ENCODE assay signal across 21 cellular contexts in the genomic region with DNA sequence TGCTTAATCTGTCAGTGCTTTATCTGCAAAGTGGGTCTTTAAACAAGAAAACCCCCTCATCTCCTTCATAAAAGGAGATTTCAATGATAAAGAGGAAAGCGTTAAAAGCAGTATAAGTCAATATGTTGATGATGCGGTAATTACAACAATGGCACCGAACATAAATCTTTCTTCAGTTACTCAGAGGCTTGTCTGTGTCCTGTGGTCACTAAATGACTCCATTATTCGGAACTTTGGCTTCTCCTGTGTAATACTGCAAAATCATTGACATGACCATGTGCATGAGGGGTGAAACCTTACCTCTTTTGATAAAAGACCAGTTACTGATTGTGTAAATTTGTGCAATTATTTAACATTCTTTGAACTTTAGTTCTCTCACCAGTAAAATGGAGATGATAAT. TPM values are rescaled to one million over a fixed set of nuclear protein-coding genes. Genes with fewer than 3 reads are reported as not detected.
A peak's percentile ranks its signal among the peaks of the same experiment; 100 is the strongest.
DNase-seq lines count a peak whose midpoint lies in the region; ATAC-seq, FAIRE-seq and TF ChIP-seq lines count a peak whose summit lies in the region.
"Had no signal": no experiment of that assay in that cellular context is flagged by ENCODE, and none has a peak within 500 bp of the region (broad histone marks: within the 10 kb centered on the region; RNA-seq: fewer than 3 reads in every experiment).

No MANE protein-coding gene starts in this region.

- TF ChIP-seq CTCF in CD4-positive, alpha-beta T cell (IDR thresholded peaks at IDR 0.05), result no peak
- TF ChIP-seq CTCF in HEK293 (tag by site-specific recombination; IDR thresholded peaks at IDR 0.05) (no peak), K562 (IDR thresholded peaks at IDR 0.05 in 2 of 3, conservative IDR thresholded peaks at IDR 0.05 in 1 of 3; ENCODE audit: insufficient read depth in 2 of 3, low read depth in 1 of 3, low read length in 3 of 3) (no peak), neutrophil (IDR thresholded peaks at IDR 0.05) (no peak)

- H3K4me3 ChIP-seq in HEK293 (ENCODE audit: low read depth, low read length) (no peak overlapping the region), K562 (no peak overlapping the region), neutrophil (ENCODE audit: low read depth in 1 of 2, low read length in 1 of 2) (peak overlapping the region in 1 of 2 experiments; percentile 86), trophoblast cell (ENCODE audit: low read depth, low read length) (no peak overlapping the region)
- H3K4me3 ChIP-seq: thoracic aorta had no signal

- H3K79me2 ChIP-seq in K562 (ENCODE audit: control insufficient read depth, insufficient read depth, low read length), result peaks cover 2% of the 10 kb centered on the region; the same call in 2 of the 3 replicates
- peaks cover 5% of the 10 kb centered on the region for H3K79me2 ChIP-seq in trophoblast cell (ENCODE audit: control insufficient read depth, insufficient read depth, low read length, poor library complexity)

- peaks cover 14% of the 10 kb centered on the region for H3K79me1 ChIP-seq in trophoblast cell (ENCODE audit: low read length)

- CTCF ChIA-PET in CD4-positive, alpha-beta T cell (lab: Charles Lee), result no interaction called here
- CTCF ChIA-PET in HEK293 (lab: Yijun Ruan, JAX) (no interaction called here), K562 (lab: Yijun Ruan, JAX; ENCODE audit: low intra/inter-chr PET ratio) (no interaction called here)

- no peak overlapping the region for H4K8ac ChIP-seq in trophoblast cell (ENCODE audit: low read depth, low read length)

- no peak overlapping the region for H3K27ac Mint-ChIP-seq in CD4-positive, alpha-beta T cell
- H3K27ac Mint-ChIP-seq: dendritic cell treated with granulocyte-macrophage colony-stimulating factor and Interleukin-4, amounts not matched to agents 40 ng/mL and 50 ng/mL, for 4 days; WTC11 had no signal

- POLR2A ChIA-PET in CD4-positive, alpha-beta T cell (lab: Charles Lee), result interaction anchor here (1.4 kb wide), 1 partner anchor 221 kb away, joined by 8 read pairs; a partner anchor contains a TSS
- POLR2A ChIA-PET in HEK293 (lab: Yijun Ruan, JAX), result no interaction called here
- POLR2A ChIA-PET in K562 (lab: Yijun Ruan, JAX), result interaction anchor here (2.0 kb wide), 1 partner anchor 12 kb away, joined by 12 read pairs; no protein-coding TSS in a partner anchor

- intact Hi-C loops in CD4-positive, alpha-beta T cell (cut with DNase I, micrococcal nuclease), result loop anchor here in 1 of 2 experiments (10.0 kb wide), 2 partner anchors 305 to 595 kb away; a partner anchor contains a TSS
- intact Hi-C loops in K562 (cut with micrococcal nuclease), result no loop called here

- no peak for DNase-seq in CD4-positive, alpha-beta T cell
- DNase-seq in K562 (ENCODE audit: extremely low read depth in 1 of 4, low spot score in 3 of 4) (no peak), NCI-H524 treated with DMSO at 0.1 percent for 48 hours (lab: John Stamatoyannopoulos, UW) (no peak), HCEC 1CT (no peak), trophoblast cell (no peak)
- DNase-seq: activated CD8-positive, alpha-beta memory T cell treated with anti-CD3 and anti-CD28 coated beads, Interleukin-2, amount 50 U/mL, for 4 hours; DMS79 treated with DMSO at 0.1 percent for 48 hours; NCI-H1436 treated with DMSO at 0.1 percent for 48 hours; NCI-H226; posterior cingulate gyrus; Right ventricle myocardium superior; stimulated activated CD4-positive, alpha-beta T cell treated with anti-CD3 and anti-CD28 coated beads, Interleukin-4, amount 100 ng/mL, for 24 hours had no signal

- H3K4me1 ChIP-seq in HEK293 (ENCODE audit: control insufficient read depth, insufficient read depth, low read length) (peaks cover 12% of the 10 kb centered on the region; the same call in 1 of the 2 replicates), K562 (replicated peaks in 1 of 2; ENCODE audit: control insufficient read depth in 2 of 2, insufficient read depth in 2 of 2, low read length in 2 of 2) (peaks cover 20 to 21% of the 10 kb centered on the region in 2 experiments), neutrophil (ENCODE audit: control insufficient read depth in 1 of 2, insufficient read depth in 1 of 2, low read depth in 1 of 2, low read length in 1 of 2) (peaks cover 74 to 93% of the 10 kb centered on the region in 2 experiments), trophoblast cell (ENCODE audit: control insufficient read depth in 1 of 2, insufficient read depth in 2 of 2, low read length in 2 of 2) (peaks cover 3 to 18% of the 10 kb centered on the region in 2 experiments)

- H3K36me3 ChIP-seq in HEK293 (ENCODE audit: control insufficient read depth in 2 of 2, insufficient read depth in 1 of 2, low read length in 2 of 2) (no peaks in the 10 kb centered on the region), K562 (ENCODE audit: control insufficient read depth, insufficient read depth, low read length) (no peaks in the 10 kb centered on the region), neutrophil (no peaks in the 10 kb centered on the region), trophoblast cell (ENCODE audit: control insufficient read depth in 1 of 2, insufficient read depth in 2 of 2, low read length in 2 of 2) (no peaks in the 10 kb centered on the region)
- H3K36me3 ChIP-seq: thoracic aorta had no signal

- no peak overlapping the region for H4K91ac ChIP-seq in trophoblast cell (ENCODE audit: low read depth, low read length)

- no peak for FAIRE-seq in K562 (lab: Jason Lieb, UNC)
- FAIRE-seq: GM19239, HTR-8/SVneo had no signal

- no peak overlapping the region for H2AFZ ChIP-seq in K562 (ENCODE audit: low read depth, low read length)
- no peak overlapping the region for H2AFZ ChIP-seq in trophoblast cell (ENCODE audit: insufficient read depth, low read length, poor library complexity)

- no peak overlapping the region for H2BK120ac ChIP-seq in trophoblast cell (ENCODE audit: insufficient read depth, low read length, poor library complexity)

- no peak overlapping the region for H3K14ac ChIP-seq in trophoblast cell (ENCODE audit: low read length)

- H3K27ac ChIP-seq in CD4-positive, alpha-beta T cell (ENCODE audit: low read depth, low read length), result peak overlapping the region; percentile 99
- H3K27ac ChIP-seq in HEK293 (ENCODE audit: extremely low read depth, low read depth, low read length) (no peak overlapping the region), K562 (ENCODE audit: extremely low read depth, low read depth, low read length) (no peak overlapping the region), neutrophil (peak overlapping the region; percentile 99), trophoblast cell (ENCODE audit: low read depth, low read length) (no peak overlapping the region)
- H3K27ac ChIP-seq: C4-2B, epithelial cell of prostate, thoracic aorta had no signal

- no peak overlapping the region for H3K18ac ChIP-seq in trophoblast cell (ENCODE audit: low read length)

- H3K27me3 ChIP-seq in CD4-positive, alpha-beta T cell (ENCODE audit: control insufficient read depth, insufficient read depth, low read length), result no peaks in the 10 kb centered on the region
- no peaks in the 10 kb centered on the region for H3K27me3 ChIP-seq in K562 (ENCODE audit: control insufficient read depth in 2 of 2, insufficient read depth in 2 of 2, low read length in 2 of 2)
- H3K27me3 ChIP-seq in neutrophil, result no peaks in the 10 kb centered on the region
- H3K27me3 ChIP-seq in trophoblast cell (ENCODE audit: insufficient read depth, low read length), result no peaks in the 10 kb centered on the region

- no peak for TF ChIP-seq RAD21 in K562 (CRISPR knock-in tag; conservative IDR thresholded peaks at IDR 0.05 in 1 of 2, IDR thresholded peaks at IDR 0.05 in 1 of 2)

- in situ Hi-C loops in K562 (cut with MboI), result no loop called here

- H3K9me3 Mint-ChIP-seq in CD4-positive, alpha-beta T cell, result no peaks in the 10 kb centered on the region
- H3K9me3 Mint-ChIP-seq: dendritic cell treated with granulocyte-macrophage colony-stimulating factor and Interleukin-4, amounts not matched to agents 40 ng/mL and 50 ng/mL, for 4 days; WTC11 had no signal

- H3K9me3 ChIP-seq in CD4-positive, alpha-beta T cell (ENCODE audit: control insufficient read depth, low read length), result no peaks in the 10 kb centered on the region
- no peaks in the 10 kb centered on the region for H3K9me3 ChIP-seq in HEK293 (ENCODE audit: control insufficient read depth, insufficient read depth, low read depth, low read length)
- no peaks in the 10 kb centered on the region for H3K9me3 ChIP-seq in K562 (replicated peaks; ENCODE audit: control insufficient read depth, insufficient read depth, low read depth, low read length)
- H3K9me3 ChIP-seq in neutrophil, result no peaks in the 10 kb centered on the region
- no peaks in the 10 kb centered on the region for H3K9me3 ChIP-seq in trophoblast cell (ENCODE audit: insufficient read depth, low read depth, low read length)
- H3K9me3 ChIP-seq: thoracic aorta had no signal

- no peak overlapping the region for H3K9ac ChIP-seq in K562 (ENCODE audit: insufficient read depth in 1 of 2, low read depth in 2 of 2, low read length in 2 of 2)
- H3K9ac ChIP-seq in trophoblast cell (ENCODE audit: low read length), result no peak overlapping the region

- peaks cover 10% of the 10 kb centered on the region for H3K36me3 Mint-ChIP-seq in CD4-positive, alpha-beta T cell (ENCODE audit: low read depth)
- H3K36me3 Mint-ChIP-seq: WTC11 had no signal

- WGBS in K562 (ENCODE audit: insufficient coverage, low coverage, missing lambda C conversion rate), result 67% methylated on average over 4 of the region's 4 CpGs
- WGBS in trophoblast cell (ENCODE audit: extremely low coverage, insufficient coverage, insufficient read length), result no CpG with 5 or more reads among the region's 4 CpGs

- H3K4ac ChIP-seq in trophoblast cell (ENCODE audit: low read depth, low read length), result no peak overlapping the region

- ATAC-seq in CD4-positive, alpha-beta T cell (ENCODE audit: poor library complexity), result no peak
- no peak for ATAC-seq in K562
- ATAC-seq: WTC11 had no signal

- no peak overlapping the region for H2BK5ac ChIP-seq in trophoblast cell (ENCODE audit: low read depth, low read length, poor library complexity)

- no peak for TF ChIP-seq POLR2A in K562 (conservative IDR thresholded peaks at IDR 0.05)

- H2BK12ac ChIP-seq in trophoblast cell (ENCODE audit: low read length), result no peak overlapping the region

- H3K4me3 Mint-ChIP-seq in CD4-positive, alpha-beta T cell, result peak overlapping the region; percentile 28
- H3K4me3 Mint-ChIP-seq: WTC11 had no signal

- no TSS peak for BruUV-seq in K562 (replicated peaks; lab: Mats Ljungman, UMichigan)

- H3K27me3 Mint-ChIP-seq in CD4-positive, alpha-beta T cell, result no peaks in the 10 kb centered on the region
- H3K27me3 Mint-ChIP-seq: dendritic cell treated with granulocyte-macrophage colony-stimulating factor and Interleukin-4, amounts not matched to agents 40 ng/mL and 50 ng/mL, for 4 days had no signal

- H4K12ac ChIP-seq in trophoblast cell (ENCODE audit: low read depth, low read length), result no peak overlapping the region

- H4K20me1 ChIP-seq in K562 (replicated peaks; ENCODE audit: control insufficient read depth, insufficient read depth, low read length), result no peaks in the 10 kb centered on the region

- H3K9me1 ChIP-seq in K562 (ENCODE audit: control insufficient read depth, insufficient read depth, low read length), result peaks cover 4% of the 10 kb centered on the region

- no peak overlapping the region for H3K23ac ChIP-seq in trophoblast cell (ENCODE audit: low read length)

- no peak for TF ChIP-seq EP300 in K562 (IDR thresholded peaks at IDR 0.05; ENCODE audit: low read length)

- H3K4me2 ChIP-seq in K562 (ENCODE audit: insufficient read depth, low read length), result no peak overlapping the region
- H3K4me2 ChIP-seq in trophoblast cell (ENCODE audit: low read length), result no peak overlapping the region

- H2AK5ac ChIP-seq in trophoblast cell (ENCODE audit: low read length), result no peak overlapping the region

- peaks cover 70% of the 10 kb centered on the region for H3K4me1 Mint-ChIP-seq in CD4-positive, alpha-beta T cell (ENCODE audit: low read depth)

RNA-seq across cellular contexts. Expression of a gene that starts 4.8 kb away (rescaled TPM):
- 100 to 1,000 TPM; 280 to 282 TPM for total RNA-seq in CD4-positive, alpha-beta T cell
- 55.7 and 143 TPM in 2 replicates for total RNA-seq in K562 (2011; cell fraction: chromatin; rRNA removed; ENCODE audit: low replicate concordance)
- 31.0 and 37.8 TPM in 2 replicates for total RNA-seq in K562 (2011; cell fraction: nucleolus; rRNA removed)
- total RNA-seq in K562 (2011; cell fraction: nucleoplasm; rRNA removed), result 72.7 and 100 TPM in 2 replicates
- 21.7 and 31.2 TPM in 2 replicates for total RNA-seq in K562 (2014; rRNA removed)
- 49.7 and 50.3 TPM in 2 replicates for total RNA-seq in K562 (2014; rRNA removed; fragmentation: Illumina TruSeq; extraction: Trizol)
- 44.6 and 46.1 TPM in 2 replicates for total RNA-seq in K562 (2015; rRNA removed; fragmentation: Illumina TruSeq; extraction: Trizol)
- 48.8 and 54.3 TPM in 2 replicates for total RNA-seq in K562 (2021)
- 17.3 and 23.1 TPM in 2 replicates for polyA plus RNA-seq in K562 (2011; rRNA removed)
- polyA plus RNA-seq in K562 (2011; cell fraction: cytosol; rRNA removed), result 12.0 and 15.1 TPM in 2 replicates
- polyA plus RNA-seq in K562 (2011; cell fraction: nucleus; rRNA removed), result 47.4 and 78.4 TPM in 2 replicates
- 29.3 and 55.6 TPM in 2 replicates for polyA plus RNA-seq in K562 (2012)
- 38.7 and 42.8 TPM in 2 replicates for polyA plus RNA-seq in K562 (2014; fragmentation: Illumina TruSeq; extraction: Trizol)
- polyA plus RNA-seq in K562 (2014; fragmentation: Nextera tagmentation; extraction: Ambion mirVana), result 10 to 100 TPM; 24.3 to 34.8 TPM
- 19.5 and 21.2 TPM in 2 replicates for polyA plus RNA-seq in K562 (2014; rRNA removed)
- polyA minus RNA-seq in K562 (2011; rRNA and poly(A)+ RNA removed), result 35.6 and 53.7 TPM in 2 replicates
- polyA minus RNA-seq in K562 (2011; cell fraction: cytosol; rRNA and poly(A)+ RNA removed), result 23.0 and 36.5 TPM in 2 replicates
- polyA minus RNA-seq in K562 (2011; cell fraction: nucleus; rRNA and poly(A)+ RNA removed), result 50.5 and 79.3 TPM in 2 replicates
- polyA plus RNA-seq in trophoblast cell (2013), result 28.3 and 28.6 TPM in 2 replicates

Comparison
In these comparisons a context has a peak if more than half of its experiments do, and no peak if none do; other contexts are left out.
1. H3K27ac ChIP-seq: peak in CD4-positive, alpha-beta T cell (single experiment) and neutrophil (single experiment); none in HEK293 (single experiment), K562 (single experiment) and trophoblast cell (single experiment).